Comparison of ENCODE assay signal across 8 cellular contexts in genomic region chr1:8314346-8315280, GRCh38. TPM values are rescaled to one million over a fixed set of nuclear protein-coding genes. Genes with fewer than 3 reads are reported as not detected.
DNase-seq lines count a peak whose midpoint lies in the region; ATAC-seq and TF ChIP-seq lines count a peak whose summit lies in the region.

No MANE protein-coding gene starts in this region.

- DNase-seq in GM04504 (ENCODE audit: low read depth) (peak; percentile 52), NAMALWA (ENCODE audit: low spot score) (peak; percentile 36), T follicular helper cell (ENCODE audit: low read depth) (peak; percentile 41), iPS DF 4.7 (ENCODE audit: extremely low read depth, low spot score) (peak; percentile 71), smooth muscle cell (lab: John Stamatoyannopoulos, UW; ENCODE audit: unreplicated experiment) (peak; percentile 22)

- no peaks in the 10 kb centered on the region for H4K20me1 ChIP-seq in smooth muscle cell (ENCODE audit: low read depth)

- H3K79me2 ChIP-seq in smooth muscle cell (ENCODE audit: low read depth): no peaks in the 10 kb centered on the region

- no peaks in the 10 kb centered on the region for H3F3A ChIP-seq in smooth muscle cell (ENCODE audit: low read depth)

- H3K36me3 ChIP-seq in smooth muscle cell (ENCODE audit: low read depth): no peaks in the 10 kb centered on the region

- H3K36me3 Mint-ChIP-seq in brain: no peaks in the 10 kb centered on the region

- peaks cover 25% of the 10 kb centered on the region for H3K27me3 Mint-ChIP-seq in brain

- peak overlapping the region; percentile 33 for H2AFZ ChIP-seq in smooth muscle cell (ENCODE audit: low read depth)

- no peak overlapping the region for H3K9ac ChIP-seq in smooth muscle cell (ENCODE audit: low read depth)

- H3K4me3 ChIP-seq in smooth muscle cell: no peak overlapping the region

- H3K9me3 ChIP-seq in smooth muscle cell (replicated peaks; ENCODE audit: low read depth): no peaks in the 10 kb centered on the region

- peak overlapping the region; percentile 52 for H3K4me2 ChIP-seq in smooth muscle cell

- no peak overlapping the region for H3K27ac ChIP-seq in smooth muscle cell (ENCODE audit: low read depth)

- peaks cover 31% of the 10 kb centered on the region for H3K4me1 Mint-ChIP-seq in brain

- peaks cover 0 to 3% (median 0%) of the 10 kb centered on the region in 5 experiments for H3K9me3 Mint-ChIP-seq in brain

- H3K4me3 Mint-ChIP-seq in brain: peak overlapping the region in 4 of 5 experiments; percentile 8 to 56 (median 14)

- ATAC-seq in GM18870 (IDR thresholded peaks at IDR 0.05; ENCODE audit: unreplicated experiment) (no peak), GM18907 (IDR thresholded peaks at IDR 0.05; ENCODE audit: unreplicated experiment) (no peak)

- H3K27ac Mint-ChIP-seq in brain: peak overlapping the region in 3 of 5 experiments; percentile 2 to 48 (median 27)

- peak; percentile 94 to 97 for TF ChIP-seq CTCF in brain (conservative IDR thresholded peaks at IDR 0.05)
- peak; percentile 91 for TF ChIP-seq CTCF in smooth muscle cell (IDR thresholded peaks at IDR 0.05; ENCODE audit: borderline replicate concordance, insufficient read depth, poor library complexity, severe bottlenecking)

- no peaks in the 10 kb centered on the region for H3K27me3 ChIP-seq in smooth muscle cell (ENCODE audit: low read depth)

- 40% methylated on average over 20 of the region's 21 CpGs for WGBS in smooth muscle cell (ENCODE audit: low lambda C conversion rate)

- peaks cover 11% of the 10 kb centered on the region for H3K4me1 ChIP-seq in smooth muscle cell (ENCODE audit: low read depth)

RNA-seq across cellular contexts. Expression of gene SLC45A1, which starts 3.3 kb away (rescaled TPM):
- polyA plus RNA-seq in brain (ENCODE audit: insufficient read depth, low read depth, low replicate concordance) (12.6 TPM), smooth muscle cell (1.8 and 3.0 TPM in 2 replicates)
- 1.7 TPM in 1 of 2 replicates, not detected in the other for total RNA-seq in smooth muscle cell
